In the genomic region with DNA sequence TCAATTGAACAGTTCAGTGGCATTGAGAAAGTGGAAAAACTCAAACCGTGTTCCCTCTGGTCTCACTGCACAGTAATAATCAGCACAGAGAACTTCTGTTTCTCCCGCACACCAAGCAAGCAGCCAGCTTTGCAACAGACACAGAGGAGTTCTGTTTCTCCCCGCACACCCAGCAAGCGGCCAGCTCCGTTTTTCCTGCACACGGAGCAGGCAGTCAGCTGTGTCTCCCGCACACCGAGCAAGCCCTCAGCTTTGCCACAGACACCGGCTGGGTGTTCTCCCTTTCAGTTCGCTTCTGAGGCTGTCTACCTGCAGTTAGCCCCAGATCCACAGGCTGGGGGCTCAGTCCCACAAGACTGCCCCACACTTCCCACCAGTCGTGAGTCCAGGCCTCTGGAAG, we compare ENCODE assay signal across 1 cellular context.
TF ChIP-seq lines count a peak whose summit lies in the region.

No MANE protein-coding gene starts in this region.

TF ChIP-seq in K562, 482 proteins besides CTCF, POLR2A, EP300 and RAD21:
- TF ChIP-seq ZNF639 (CRISPR knock-in tag; conservative IDR thresholded peaks at IDR 0.05 in 1 of 2, IDR thresholded peaks at IDR 0.05 in 1 of 2) (no peak), BRD9 (IDR thresholded peaks at IDR 0.05; ENCODE audit: low read depth, partially characterized antibody) (no peak), POLR2AphosphoS2 (IDR thresholded peaks at IDR 0.05; ENCODE audit: low read length) (no peak), ZNF609 (CRISPR knock-in tag; IDR thresholded peaks at IDR 0.05; ENCODE audit: borderline replicate concordance) (no peak)
- TF ChIP-seq, protein P1, sequence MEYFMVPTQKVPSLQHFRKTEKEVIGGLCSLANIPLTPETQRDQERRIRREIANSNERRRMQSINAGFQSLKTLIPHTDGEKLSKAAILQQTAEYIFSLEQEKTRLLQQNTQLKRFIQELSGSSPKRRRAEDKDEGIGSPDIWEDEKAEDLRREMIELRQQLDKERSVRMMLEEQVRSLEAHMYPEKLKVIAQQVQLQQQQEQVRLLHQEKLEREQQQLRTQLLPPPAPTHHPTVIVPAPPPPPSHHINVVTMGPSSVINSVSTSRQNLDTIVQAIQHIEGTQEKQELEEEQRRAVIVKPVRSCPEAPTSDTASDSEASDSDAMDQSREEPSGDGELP (CRISPR knock-in tag; IDR thresholded peaks at IDR 0.05; ENCODE audit: borderline replicate concordance) = peak; percentile 35; the same call in 1 of the 2 replicates
